8 cellular contexts compared by ENCODE assay signal in the genomic region with DNA sequence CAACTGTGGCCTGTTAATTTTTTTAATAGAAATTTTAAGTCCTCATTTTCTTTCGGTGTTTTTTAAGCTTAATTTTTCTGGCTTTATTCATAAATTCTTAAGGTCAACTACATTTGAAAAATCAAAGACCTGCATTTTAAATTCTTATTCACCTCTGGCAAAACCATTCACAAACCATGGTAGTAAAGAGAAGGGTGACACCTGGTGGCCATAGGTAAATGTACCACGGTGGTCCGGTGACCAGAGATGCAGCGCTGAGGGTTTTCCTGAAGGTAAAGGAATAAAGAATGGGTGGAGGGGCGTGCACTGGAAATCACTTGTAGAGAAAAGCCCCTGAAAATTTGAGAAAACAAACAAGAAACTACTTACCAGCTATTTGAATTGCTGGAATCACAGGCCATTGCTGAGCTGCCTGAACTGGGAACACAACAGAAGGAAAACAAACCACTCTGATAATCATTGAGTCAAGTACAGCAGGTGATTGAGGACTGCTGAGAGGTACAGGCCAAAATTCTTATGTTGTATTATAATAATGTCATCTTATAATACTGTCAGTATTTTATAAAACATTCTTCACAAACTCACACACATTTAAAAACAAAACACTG. TPM values are rescaled to one million over a fixed set of nuclear protein-coding genes. Genes with fewer than 3 reads are reported as not detected.
DNase-seq lines count a peak whose midpoint lies in the region; ATAC-seq, FAIRE-seq and TF ChIP-seq lines count a peak whose summit lies in the region.

No MANE protein-coding gene starts in this region.

- H3K9me3 ChIP-seq in RWPE2 (ENCODE audit: severe bottlenecking), result no peaks in the 10 kb centered on the region
- no peaks in the 10 kb centered on the region for H3K9me3 ChIP-seq in pancreas
- H3K9me3 ChIP-seq in vagina, result no peaks in the 10 kb centered on the region

- TF ChIP-seq CTCF in KMS-11 (conservative IDR thresholded peaks at IDR 0.05; ENCODE audit: low read depth, low read length) (peak; percentile 90), RWPE2 (IDR thresholded peaks at IDR 0.05; ENCODE audit: poor library complexity, severe bottlenecking) (peak; percentile 94), pancreas (IDR thresholded peaks at IDR 0.05) (peak; percentile 42 to 74 (median 65)), vagina (IDR thresholded peaks at IDR 0.05) (peak; percentile 67 to 75 (median 69))

- no peaks in the 10 kb centered on the region for H3K36me3 Mint-ChIP-seq in activated T-helper 2 cell treated with anti-CD3 and anti-CD28 coated beads, Interferon-gamma antibody, Interleukin-2, Interleukin-4, amounts not matched to agents 10 μg/mL and 5 μg/mL and 100 μg/mL, durations not matched to agents 14 hours and 24 hours and 36 hours (ENCODE audit: low read depth)

- peaks cover 21% of the 10 kb centered on the region for H3K27me3 Mint-ChIP-seq in activated T-helper 2 cell treated with anti-CD3 and anti-CD28 coated beads, Interferon-gamma antibody, Interleukin-2, Interleukin-4, amounts not matched to agents 10 μg/mL and 5 μg/mL and 100 μg/mL, durations not matched to agents 14 hours and 24 hours and 36 hours (ENCODE audit: low read depth)

- H3K4me1 ChIP-seq in KMS-11 (ENCODE audit: low read depth, poor library complexity, severe bottlenecking) (no peaks in the 10 kb centered on the region), RWPE2 (ENCODE audit: insufficient read depth, poor library complexity, severe bottlenecking) (no peaks in the 10 kb centered on the region), pancreas (no peaks in the 10 kb centered on the region), vagina (no peaks in the 10 kb centered on the region)

- 1 to 2% methylated on average over 5 of the region's 5 CpGs for WGBS in pancreas, 2 donors

- H3K4me3 ChIP-seq in KMS-11 (IDR thresholded peaks at IDR 0.05; ENCODE audit: insufficient read depth, low read depth, low read length) (no peak overlapping the region), RWPE2 (ENCODE audit: severe bottlenecking) (no peak overlapping the region), pancreas (no peak overlapping the region), vagina (no peak overlapping the region)

- H3K27me3 ChIP-seq in KMS-11 (ENCODE audit: insufficient read depth, low read depth) (no peaks in the 10 kb centered on the region), RWPE2 (ENCODE audit: insufficient read depth, poor library complexity, severe bottlenecking) (no peaks in the 10 kb centered on the region), pancreas (no peaks in the 10 kb centered on the region), vagina (no peaks in the 10 kb centered on the region)

- no peak overlapping the region for H3K27ac ChIP-seq in KMS-11
- H3K27ac ChIP-seq in RWPE2 (ENCODE audit: poor library complexity, severe bottlenecking), result no peak overlapping the region
- no peak overlapping the region for H3K27ac ChIP-seq in pancreas
- H3K27ac ChIP-seq in vagina, result no peak overlapping the region

- no peak overlapping the region for H3K4me3 Mint-ChIP-seq in activated T-helper 2 cell treated with anti-CD3 and anti-CD28 coated beads, Interferon-gamma antibody, Interleukin-2, Interleukin-4, amounts not matched to agents 10 μg/mL and 5 μg/mL and 100 μg/mL, durations not matched to agents 14 hours and 24 hours and 36 hours (ENCODE audit: low read depth)

- no peak overlapping the region for H2AFZ ChIP-seq in KMS-11 (ENCODE audit: low read depth)

- intact Hi-C loops in activated T-helper 2 cell treated with anti-CD3 and anti-CD28 coated beads, Interferon-gamma antibody, Interleukin-2, Interleukin-4, amounts not matched to agents 10 μg/mL and 5 μg/mL and 100 μg/mL, durations not matched to agents 14 hours and 24 hours and 36 hours (cut with micrococcal nuclease), result loop anchor here (1.0 kb wide), 1 partner anchor 31 kb away; no protein-coding TSS in a partner anchor
- intact Hi-C loops in pancreas (cut with DNase I) (loop anchor here in 1 of 3 donors (5.0 kb wide), 1 partner anchor 35 kb away; no protein-coding TSS in a partner anchor), vagina (cut with DNase I) (no loop called here)

- H3K9ac ChIP-seq in KMS-11, result no peak overlapping the region

- ATAC-seq in RWPE2 (ENCODE audit: low read depth) (peak; percentile 77; the same call in 2 of the 3 replicates), pancreas (peak; percentile 84 to 98 (median 96))

- DNase-seq in EH (ENCODE audit: low read depth) (peak; percentile 71), RWPE2 (ENCODE audit: low spot score) (no peak), foreskin melanocyte (peak; percentile 22), pancreas (peak in 3 of 6 donors; percentile 47 to 76 (median 65)), vagina (ENCODE audit: extremely low spot score in 2 of 2) (no peak), GM19238 (ENCODE audit: insufficient read length, low spot score) (no peak)
- DNase-seq in activated T-helper 2 cell treated with anti-CD3 and anti-CD28 coated beads, Interferon-gamma antibody, Interleukin-2, Interleukin-4, amounts not matched to agents 10 μg/mL and 5 μg/mL and 100 μg/mL, durations not matched to agents 14 hours and 24 hours and 36 hours (ENCODE audit: low spot score), result peak; percentile 48

- TF ChIP-seq POLR2A in vagina (IDR thresholded peaks at IDR 0.05), result no peak

- no peaks in the 10 kb centered on the region for H3K79me2 ChIP-seq in KMS-11 (ENCODE audit: insufficient read depth, low read depth)

- FAIRE-seq in pancreas (lab: Jason Lieb, UNC), result peak; percentile 43

- H3K36me3 ChIP-seq in KMS-11 (ENCODE audit: insufficient read depth) (no peaks in the 10 kb centered on the region), RWPE2 (ENCODE audit: low read depth) (no peaks in the 10 kb centered on the region), pancreas (no peaks in the 10 kb centered on the region), vagina (no peaks in the 10 kb centered on the region)

- no peak overlapping the region for H3K27ac Mint-ChIP-seq in activated T-helper 2 cell treated with anti-CD3 and anti-CD28 coated beads, Interferon-gamma antibody, Interleukin-2, Interleukin-4, amounts not matched to agents 10 μg/mL and 5 μg/mL and 100 μg/mL, durations not matched to agents 14 hours and 24 hours and 36 hours

- no peaks in the 10 kb centered on the region for H4K20me1 ChIP-seq in KMS-11 (ENCODE audit: insufficient read depth)

- H3K4me1 Mint-ChIP-seq in activated T-helper 2 cell treated with anti-CD3 and anti-CD28 coated beads, Interferon-gamma antibody, Interleukin-2, Interleukin-4, amounts not matched to agents 10 μg/mL and 5 μg/mL and 100 μg/mL, durations not matched to agents 14 hours and 24 hours and 36 hours (ENCODE audit: low read depth), result peaks cover 9% of the 10 kb centered on the region

- H3K4me2 ChIP-seq in KMS-11, result no peak overlapping the region

- no peaks in the 10 kb centered on the region for H3K9me3 Mint-ChIP-seq in activated T-helper 2 cell treated with anti-CD3 and anti-CD28 coated beads, Interferon-gamma antibody, Interleukin-2, Interleukin-4, amounts not matched to agents 10 μg/mL and 5 μg/mL and 100 μg/mL, durations not matched to agents 14 hours and 24 hours and 36 hours

RNA-seq across cellular contexts. Expression of a gene that starts 10.1 kb away (rescaled TPM):
- 0.32 and 0.39 TPM in 2 replicates for total RNA-seq in activated T-helper 2 cell treated with anti-CD3 and anti-CD28 coated beads, Interferon-gamma antibody, Interleukin-2, Interleukin-4, amounts not matched to agents 10 μg/mL and 5 μg/mL and 100 μg/mL, durations not matched to agents 14 hours and 24 hours and 36 hours
- 10 to 100 TPM in 1 of 6 donors, 1 to 10 TPM in 5; 3.1 to 10.2 (median 3.8) TPM for total RNA-seq in pancreas
- 1 to 10 TPM; 3.4 to 3.9 TPM for polyA plus RNA-seq in pancreas
- 7.6 TPM for total RNA-seq in vagina

Comparison
In these comparisons a context has a peak if more than half of its experiments do, and no peak if none do; other contexts are left out.
1. DNase-seq: peak in EH (single experiment), activated T-helper 2 cell treated with anti-CD3 and anti-CD28 coated beads, Interferon-gamma antibody, Interleukin-2, Interleukin-4, amounts not matched to agents 10 μg/mL and 5 μg/mL and 100 μg/mL, durations not matched to agents 14 hours and 24 hours and 36 hours (single experiment) and foreskin melanocyte (single experiment); none in RWPE2 (single experiment), vagina (0 of 2) and GM19238 (single experiment).
2. Peak in every context shown above with its lines, with median percentiles within 50 percentile points of each other: CTCF ChIP-seq.